Comparison of ENCODE assay signal across 7 cellular contexts in genomic region chr5:102671033-102671734, GRCh38.
DNase-seq lines count a peak whose midpoint lies in the region; ATAC-seq, FAIRE-seq and TF ChIP-seq lines count a peak whose summit lies in the region.
"Not testable (repeated sequence)": the region's sequence is repeated elsewhere in the genome, so short reads cannot be mapped to it uniquely, and the experiment has no call there.

No MANE protein-coding gene starts in this region.

- not testable (repeated sequence) for H3K4me1 ChIP-seq in ES-I3 (ENCODE audit: insufficient read depth, low read length); cardiac muscle cell (ENCODE audit: low read depth); HepG2 (ENCODE audit: insufficient read depth, low read length)
- peaks cover 16% of the 10 kb centered on the region for H3K4me1 ChIP-seq in HUES64 (ENCODE audit: insufficient read depth, low read length)
- H3K4me1 ChIP-seq in neural progenitor cell = peaks cover 13% of the 10 kb centered on the region

- H3K9ac ChIP-seq in ES-I3 (ENCODE audit: low read depth, low read length) = peak overlapping the region; percentile 77
- H3K9ac ChIP-seq in HUES64 (ENCODE audit: low read depth, low read length) = peak overlapping the region; percentile 76
- peak overlapping the region; percentile 22 for H3K9ac ChIP-seq in HepG2 (ENCODE audit: insufficient read depth, low read depth, low read length)
- H3K9ac ChIP-seq in neural progenitor cell = not testable (repeated sequence)

- ATAC-seq in HepG2 = not testable (repeated sequence)

- POLR2A ChIA-PET in HepG2 (lab: Yijun Ruan, JAX) = not testable (repeated sequence)

- TF ChIP-seq RAD21 in HepG2 (CRISPR knock-in tag; IDR thresholded peaks at IDR 0.05) = not testable (repeated sequence)

- peak; percentile 14 for DNase-seq in NCI-H748 treated with DMSO at 0.1 percent for 48 hours (lab: John Stamatoyannopoulos, UW)
- DNase-seq in cardiac muscle cell (ENCODE audit: low read depth in 1 of 2, low spot score in 1 of 2); HepG2 (ENCODE audit: low spot score); neural progenitor cell (ENCODE audit: low spot score): not testable (repeated sequence)

- BruUV-seq in HepG2 (replicated peaks; lab: Mats Ljungman, UMichigan) = TSS peak; percentile 73

- peak overlapping the region in 1 of 5 experiments; percentile 29 for H3K27ac Mint-ChIP-seq in brain
- H3K27ac Mint-ChIP-seq in neural progenitor cell = not testable (repeated sequence)

- H3K36me3 ChIP-seq in ES-I3 (ENCODE audit: insufficient read depth, low read length); HUES64 (ENCODE audit: insufficient read depth, low read length); cardiac muscle cell; HepG2 (replicated peaks in 1 of 2; ENCODE audit: control insufficient read depth in 1 of 2, insufficient read depth in 2 of 2, low read length in 2 of 2); neural progenitor cell: not testable (repeated sequence)

- not testable (repeated sequence) for H3K79me2 ChIP-seq in HepG2 (ENCODE audit: insufficient read depth, low read length); neural progenitor cell (ENCODE audit: low read depth)

- WGBS in HUES64 = 20% methylated on average over 31 of the region's 32 CpGs
- WGBS in HepG2 (ENCODE audit: low lambda C conversion rate) = 57% methylated on average over 22 of the region's 32 CpGs

- not testable (repeated sequence) for H3K9me3 ChIP-seq in ES-I3 (ENCODE audit: control insufficient read depth, insufficient read depth, low read length); HUES64 (ENCODE audit: insufficient read depth, low read depth, low read length); cardiac muscle cell (ENCODE audit: low read depth); HepG2 (ENCODE audit: low read length); neural progenitor cell (ENCODE audit: low read depth)

- peak overlapping the region; percentile 57 for H3K4me2 ChIP-seq in HepG2 (ENCODE audit: low read depth, low read length)
- peak overlapping the region; percentile 63 for H3K4me2 ChIP-seq in neural progenitor cell

- FAIRE-seq in HepG2 (lab: Jason Lieb, UNC) = not testable (repeated sequence)

- TF ChIP-seq POLR2A in HepG2 (IDR thresholded peaks at IDR 0.05; ENCODE audit: insufficient read depth in 1 of 2, low read depth in 2 of 2, low read length in 2 of 2) = not testable (repeated sequence)

- H4K20me1 ChIP-seq in HepG2 (ENCODE audit: insufficient read depth, low read length); neural progenitor cell (ENCODE audit: low read depth): not testable (repeated sequence)

- peak overlapping the region in 3 of 5 experiments; percentile 49 to 64 (median 64) for H3K4me3 Mint-ChIP-seq in brain
- not testable (repeated sequence) for H3K4me3 Mint-ChIP-seq in neural progenitor cell

- peaks cover 10% of the 10 kb centered on the region for H3K4me1 Mint-ChIP-seq in brain
- not testable (repeated sequence) for H3K4me1 Mint-ChIP-seq in neural progenitor cell

- not testable (repeated sequence) for H3K27me3 ChIP-seq in HUES64 (ENCODE audit: insufficient read depth, low read length); cardiac muscle cell; HepG2 (ENCODE audit: control insufficient read depth in 1 of 2, insufficient read depth in 2 of 2, low read length in 2 of 2); neural progenitor cell

- H2AFZ ChIP-seq in HepG2 (ENCODE audit: low read length) = peak overlapping the region; percentile 57
- H2AFZ ChIP-seq in neural progenitor cell (replicated peaks) = peak overlapping the region; percentile 3

- not testable (repeated sequence) for H3K27ac ChIP-seq in HUES64 (ENCODE audit: low read depth, low read length); cardiac muscle cell; HepG2 (ENCODE audit: extremely low read length, insufficient read depth, low read length); neural progenitor cell

- not testable (repeated sequence) for H3K9me3 Mint-ChIP-seq in brain
- peaks cover 13% of the 10 kb centered on the region for H3K9me3 Mint-ChIP-seq in neural progenitor cell

- intact Hi-C loops in HepG2 (cut with micrococcal nuclease; ENCODE audit: unreplicated experiment) = not testable (repeated sequence)

- H3K36me3 Mint-ChIP-seq in brain = not testable (repeated sequence)
- peaks cover 12% of the 10 kb centered on the region for H3K36me3 Mint-ChIP-seq in neural progenitor cell

- TF ChIP-seq CTCF in brain (conservative IDR thresholded peaks at IDR 0.05); cardiac muscle cell (IDR thresholded peaks at IDR 0.05; ENCODE audit: low read depth, low read length); HepG2 (CRISPR knock-in tag; IDR thresholded peaks at IDR 0.05); neural progenitor cell (IDR thresholded peaks at IDR 0.05): not testable (repeated sequence)

- H3K27me3 Mint-ChIP-seq in brain; neural progenitor cell (ENCODE audit: insufficient read depth, low read depth): not testable (repeated sequence)

- H3F3A ChIP-seq in neural progenitor cell (ENCODE audit: low read depth) = not testable (repeated sequence)

- CTCF ChIA-PET in HepG2 (lab: Yijun Ruan, JAX; ENCODE audit: low intra/inter-chr PET ratio, low total read pairs) = not testable (repeated sequence)

- TF ChIP-seq EP300 in HepG2 (IDR thresholded peaks at IDR 0.05; ENCODE audit: low read depth in 2 of 2, low read length in 2 of 2); HepG2 (CRISPR knock-in tag; IDR thresholded peaks at IDR 0.05; ENCODE audit: borderline replicate concordance): not testable (repeated sequence)

- H3K4me3 ChIP-seq in HUES64 (ENCODE audit: low read length) = peak overlapping the region; percentile 66
- peak overlapping the region; percentile 14 for H3K4me3 ChIP-seq in cardiac muscle cell
- H3K4me3 ChIP-seq in HepG2 (replicated peaks in 1 of 3; ENCODE audit: insufficient read depth in 1 of 3, low read depth in 2 of 3, low read length in 3 of 3) = peak overlapping the region; percentile 47 to 54 (median 48)
- H3K4me3 ChIP-seq in neural progenitor cell = peak overlapping the region; percentile 45

- in situ Hi-C loops in HepG2 (cut with HindIII; ENCODE audit: extremely low pct_ligation_motif_present, low pct_unique_long_range_greater_than_20kb) = not testable (repeated sequence)

TF ChIP-seq in HepG2, 621 proteins besides CTCF, POLR2A, EP300 and RAD21:
- TF ChIP-seq TAF1 (CRISPR knock-in tag; IDR thresholded peaks at IDR 0.05) (peak; percentile 14; the same call in 1 of the 2 replicates), ZNF281 (CRISPR knock-in tag; IDR thresholded peaks at IDR 0.05; ENCODE audit: borderline replicate concordance) (peak; percentile 72; the same call in 1 of the 2 replicates), FOXA1 (CRISPR knock-in tag; IDR thresholded peaks at IDR 0.05) (peak; percentile 33; the same call in 1 of the 2 replicates)
- TF ChIP-seq FOXA1 (IDR thresholded peaks at IDR 0.05) = not testable (repeated sequence)

Comparison
In these comparisons a context has a peak if more than half of its experiments do, and no peak if none do; other contexts are left out.
1. H3K4me3 ChIP-seq: peak in every context shown above with its lines; median percentile 66 in HUES64; 48 in HepG2; 45 in neural progenitor cell; 14 in cardiac muscle cell.